Comparison of ENCODE assay signal across 24 cellular contexts in genomic region chr12:65499167-65499566, GRCh38.
"Had no signal": no experiment of that assay in that cellular context is flagged by ENCODE, and none has a peak within 500 bp of the region (broad histone marks: within the 10 kb centered on the region; RNA-seq: fewer than 3 reads in every experiment).

No MANE protein-coding gene starts in this region.

- H3K4me3 ChIP-seq: left lung, lower lobe of right lung, mucosa of descending colon, ovary, sigmoid colon, tibial nerve, uterus had no signal

- DNase-seq: hippocampal formation; kidney; left colon; left lung; lower lobe of right lung; mammary epithelial cell; mesendoderm; midbrain; mucosa of descending colon; naive thymus-derived CD4-positive, alpha-beta T cell; ovary; retina; right cardiac atrium; sigmoid colon; small intestine; stimulated activated CD4-positive, alpha-beta T cell treated with anti-CD3 and anti-CD28 coated beads, Interleukin-1b, Interleukin-23, amount 100 ng/mL, for 48 hours; stimulated activated CD4-positive, alpha-beta T cell treated with anti-CD3 and anti-CD28 coated beads, Interleukin-2, amount 100 ng/mL, for 48 hours; stimulated activated CD4-positive, alpha-beta T cell treated with anti-CD3 and anti-CD28 coated beads, Interleukin-4, amount 100 ng/mL, for 4 hours; stimulated activated CD8-positive, alpha-beta memory T cell treated with anti-CD3 and anti-CD28 coated beads, Interleukin-4, amount 100 ng/mL, for 48 hours; stimulated activated naive CD4-positive, alpha-beta T cell treated with Interleukin-2 at 50 U/mL for 16 hours; stimulated activated naive CD8-positive, alpha-beta T cell treated with anti-CD3 and anti-CD28 coated beads, Interleukin-15, amount 100 ng/mL, for 72 hours; substantia nigra; uterus had no signal

- FAIRE-seq: kidney, small intestine had no signal

- H3K9me3 ChIP-seq: left lung, lower lobe of right lung, mucosa of descending colon, ovary, sigmoid colon, tibial nerve, uterus had no signal

- H3K4me1 ChIP-seq: uterus had no signal

- H3K27me3 ChIP-seq: left lung, ovary, sigmoid colon, tibial nerve, uterus had no signal

- H3K27ac ChIP-seq: left lung, lower lobe of right lung, ovary, sigmoid colon, tibial nerve, uterus had no signal

- H3K36me3 ChIP-seq: left lung, lower lobe of right lung, ovary, sigmoid colon, tibial nerve, uterus had no signal
